ENCODE assay signal across 11 cellular contexts in genomic region chr22:36152819-36153218, GRCh38. TPM values are rescaled to one million over a fixed set of nuclear protein-coding genes. Genes with fewer than 3 reads are reported as not detected.
DNase-seq lines count a peak whose midpoint lies in the region; ATAC-seq and TF ChIP-seq lines count a peak whose summit lies in the region.
"Not testable (repeated sequence)": the region's sequence is repeated elsewhere in the genome, so short reads cannot be mapped to it uniquely, and the experiment has no call there.
"Had no signal": no experiment of that assay in that cellular context is flagged by ENCODE, and none has a peak within 500 bp of the region (broad histone marks: within the 10 kb centered on the region; RNA-seq: fewer than 3 reads in every experiment).

No MANE protein-coding gene starts in this region.

- TF ChIP-seq CTCF in endodermal cell (conservative IDR thresholded peaks at IDR 0.05); spleen (IDR thresholded peaks at IDR 0.05 in 8 of 11, conservative IDR thresholded peaks at IDR 0.05 in 3 of 11); upper lobe of left lung (IDR thresholded peaks at IDR 0.05): not testable (repeated sequence)

- H3K27ac Mint-ChIP-seq in CD4-positive, CD25-positive, alpha-beta regulatory T cell, result peak overlapping the region in 2 of 3 donors; percentile 11 to 99
- H3K27ac Mint-ChIP-seq in T-cell, result peak overlapping the region; percentile 54 to 81
- H3K27ac Mint-ChIP-seq in activated naive CD8-positive, alpha-beta T cell treated with anti-CD3 and anti-CD28 coated beads, Interleukin-2, amount 50 U/mL, for 24 hours, result peak overlapping the region; percentile 4
- not testable (repeated sequence) for H3K27ac Mint-ChIP-seq in endodermal cell
- peak overlapping the region in 4 of 6 donors; percentile 34 to 99 (median 78) for H3K27ac Mint-ChIP-seq in immature natural killer cell

- intact Hi-C loops in spleen (cut with DNase I; ENCODE audit: low total_unique reads), result not testable (repeated sequence)

- H3K27me3 Mint-ChIP-seq in CD4-positive, CD25-positive, alpha-beta regulatory T cell; T-cell; activated naive CD8-positive, alpha-beta T cell treated with anti-CD3 and anti-CD28 coated beads, Interleukin-2, amount 50 U/mL, for 24 hours; endodermal cell (ENCODE audit: insufficient read depth); immature natural killer cell (ENCODE audit: low read depth in 3 of 3): not testable (repeated sequence)

- not testable (repeated sequence) for ATAC-seq in CD4-positive, CD25-positive, alpha-beta regulatory T cell (ENCODE audit: low read depth in 2 of 2); T-cell (replicated peaks in 1 of 4); activated naive CD8-positive, alpha-beta T cell treated with anti-CD3 and anti-CD28 coated beads, Interleukin-2, amount 50 U/mL, for 24 hours; upper lobe of left lung (ENCODE audit: low FRiP score in 2 of 2)

- peak overlapping the region; percentile 42 for H3K27ac ChIP-seq in CD4-positive, CD25-positive, alpha-beta regulatory T cell (ENCODE audit: insufficient read depth, low read length, poor library complexity, severe bottlenecking)
- not testable (repeated sequence) for H3K27ac ChIP-seq in endodermal cell (ENCODE audit: low read depth, low read length)
- H3K27ac ChIP-seq in spleen (peak overlapping the region in 7 of 8 donors; percentile 3 to 96 (median 89)), upper lobe of left lung (peak overlapping the region in 3 of 4 donors; percentile 91 to 95 (median 91))

- not testable (repeated sequence) for H3K9me3 Mint-ChIP-seq in CD4-positive, CD25-positive, alpha-beta regulatory T cell; T-cell; activated naive CD8-positive, alpha-beta T cell treated with anti-CD3 and anti-CD28 coated beads, Interleukin-2, amount 50 U/mL, for 24 hours; immature natural killer cell
- peaks cover 19% of the 10 kb centered on the region for H3K9me3 Mint-ChIP-seq in endodermal cell

- TF ChIP-seq POLR2A in spleen (IDR thresholded peaks at IDR 0.05); upper lobe of left lung (IDR thresholded peaks at IDR 0.05): not testable (repeated sequence)

- POLR2A ChIA-PET in T-cell (lab: Charles Lee), result interaction anchor here in 1 of 2 donors (0.7 to 1.2 kb wide), 2 partner anchors 11 to 18 kb away, joined by 4 read pairs; no protein-coding TSS in a partner anchor

- H3K4me3 ChIP-seq in CD4-positive, CD25-positive, alpha-beta regulatory T cell (ENCODE audit: low read depth, low read length); spleen; upper lobe of left lung: not testable (repeated sequence)
- H3K4me3 ChIP-seq in endodermal cell (ENCODE audit: low read length), result peak overlapping the region; percentile 64

- peaks cover 50% of the 10 kb centered on the region for H3K36me3 ChIP-seq in CD4-positive, CD25-positive, alpha-beta regulatory T cell (ENCODE audit: control insufficient read depth, insufficient read depth, low read length)
- H3K36me3 ChIP-seq in endodermal cell (ENCODE audit: control insufficient read depth, insufficient read depth, low read length), result not testable (repeated sequence)
- peaks cover 0 to 59% (median 22%) of the 10 kb centered on the region in 6 donors for H3K36me3 ChIP-seq in spleen
- H3K36me3 ChIP-seq in upper lobe of left lung, result peaks cover 0 to 18% (median 8%) of the 10 kb centered on the region in 4 donors

- WGBS in endodermal cell (ENCODE audit: insufficient coverage in 1 of 2, insufficient read length in 1 of 2), 2 experiments, result 89 to 94% methylated on average over 3 of the region's 4 CpGs
- WGBS in spleen, 5 donors, result 86 to 94% (median 93%) methylated on average over 4 of the region's 4 CpGs
- WGBS in upper lobe of left lung, 2 donors, result 74 to 83% methylated on average over 4 of the region's 4 CpGs

- peaks cover 53% of the 10 kb centered on the region for H3K4me1 ChIP-seq in CD4-positive, CD25-positive, alpha-beta regulatory T cell (ENCODE audit: control insufficient read depth, insufficient read depth, low read length, poor library complexity, severe bottlenecking)
- H3K4me1 ChIP-seq in endodermal cell (ENCODE audit: control insufficient read depth, insufficient read depth, low read length) (peaks cover 12% of the 10 kb centered on the region), spleen (peaks cover 49 to 100% (median 90%) of the 10 kb centered on the region in 6 donors), upper lobe of left lung (peaks cover 78 to 93% (median 84%) of the 10 kb centered on the region in 4 donors)

- not testable (repeated sequence) for DNase-seq in CD4-positive, CD25-positive, alpha-beta regulatory T cell; T-cell; activated naive CD8-positive, alpha-beta T cell treated with anti-CD3 and anti-CD28 coated beads, Interleukin-2, amount 50 U/mL, for 24 hours; endodermal cell; immature natural killer cell; spleen
- DNase-seq in activated CD8-positive, alpha-beta memory T cell treated with anti-CD3 and anti-CD28 coated beads for 24 hours, result peak; percentile 33
- DNase-seq in upper lobe of left lung, result peak in 1 of 2 donors; percentile 1

- CTCF ChIA-PET in T-cell (lab: Charles Lee), result interaction anchor here in 1 of 2 donors (1.5 to 2.7 kb wide), 2 partner anchors 10 to 25 kb away, joined by 3 to 8 read pairs; no protein-coding TSS in a partner anchor

- not testable (repeated sequence) for H3K27me3 ChIP-seq in CD4-positive, CD25-positive, alpha-beta regulatory T cell (ENCODE audit: control insufficient read depth, insufficient read depth, low read length); endodermal cell (ENCODE audit: control insufficient read depth, insufficient read depth, low read length, poor library complexity, severe bottlenecking); spleen (replicated peaks in 1 of 7); upper lobe of left lung

- peak overlapping the region in 1 of 4 donors; percentile 64 for H3K4me3 Mint-ChIP-seq in CD4-positive, CD25-positive, alpha-beta regulatory T cell
- peak overlapping the region in 1 of 3 donors; percentile 47 for H3K4me3 Mint-ChIP-seq in T-cell
- H3K4me3 Mint-ChIP-seq in activated naive CD8-positive, alpha-beta T cell treated with anti-CD3 and anti-CD28 coated beads, Interleukin-2, amount 50 U/mL, for 24 hours; endodermal cell; immature natural killer cell: not testable (repeated sequence)

- not testable (repeated sequence) for H3K9ac ChIP-seq in endodermal cell (ENCODE audit: extremely low read depth, low read length, poor library complexity, severe bottlenecking)

- TF ChIP-seq EP300 in upper lobe of left lung (IDR thresholded peaks at IDR 0.05), result not testable (repeated sequence)

- peaks cover 35% of the 10 kb centered on the region for H3K36me3 Mint-ChIP-seq in CD4-positive, CD25-positive, alpha-beta regulatory T cell
- H3K36me3 Mint-ChIP-seq in T-cell, result peaks cover 68% of the 10 kb centered on the region
- H3K36me3 Mint-ChIP-seq in activated naive CD8-positive, alpha-beta T cell treated with anti-CD3 and anti-CD28 coated beads, Interleukin-2, amount 50 U/mL, for 24 hours (ENCODE audit: low read depth); endodermal cell (ENCODE audit: low read depth): not testable (repeated sequence)
- H3K36me3 Mint-ChIP-seq in immature natural killer cell, result peaks cover 16 to 40% (median 18%) of the 10 kb centered on the region in 3 donors

- H3K9me3 ChIP-seq in CD4-positive, CD25-positive, alpha-beta regulatory T cell (ENCODE audit: control insufficient read depth in 2 of 2, low read length in 2 of 2); spleen; upper lobe of left lung: not testable (repeated sequence)
- H3K9me3 ChIP-seq in endodermal cell (ENCODE audit: control insufficient read depth, low read length), result peaks cover 25% of the 10 kb centered on the region

- H3K4me1 Mint-ChIP-seq in CD4-positive, CD25-positive, alpha-beta regulatory T cell, result peaks cover 43 to 90% (median 75%) of the 10 kb centered on the region in 4 donors
- H3K4me1 Mint-ChIP-seq in T-cell (peaks cover 89 to 96% (median 92%) of the 10 kb centered on the region in 3 donors), endodermal cell (peaks cover 31% of the 10 kb centered on the region), immature natural killer cell (peaks cover 82 to 84% of the 10 kb centered on the region in 2 donors)
- H3K4me1 Mint-ChIP-seq in activated naive CD8-positive, alpha-beta T cell treated with anti-CD3 and anti-CD28 coated beads, Interleukin-2, amount 50 U/mL, for 24 hours, result peaks cover 77% of the 10 kb centered on the region

RNA-seq across cellular contexts. Expression of gene APOL3, which starts 7.7 kb away (rescaled TPM):
- 177 TPM for total RNA-seq in CD4-positive, CD25-positive, alpha-beta regulatory T cell
- polyA plus RNA-seq in CD4-positive, CD25-positive, alpha-beta regulatory T cell, result 10 to 100 TPM; 62.5 to 75.4 (median 68.1) TPM
- total RNA-seq in T-cell (100 to 1,000 TPM; 152 to 191 (median 167) TPM), endodermal cell (1 to 10 TPM in 1 of 2 donors, under 1 TPM in 1; 0.46 to 1.1 TPM), spleen (100 to 1,000 TPM in 5 of 7 donors, 10 to 100 TPM in 2; 82.7 to 146 (median 119) TPM), upper lobe of left lung (10 to 100 TPM; 40.4 to 88.0 (median 54.5) TPM)
- 0.36 TPM for polyA plus RNA-seq in endodermal cell (2013, experiment 1 of 2)
- 0.46 TPM for polyA plus RNA-seq in endodermal cell (2013, experiment 2 of 2)
- polyA plus RNA-seq in immature natural killer cell (10 to 100 TPM; 32.8 to 83.5 (median 56.3) TPM), spleen (10 to 100 TPM; 32.6 to 88.3 (median 49.9) TPM)
- total RNA-seq: G401 had no signal

RNA-seq across cellular contexts. Expression of gene APOL4, which starts 48.8 kb away (rescaled TPM):
- not detected for total RNA-seq in CD4-positive, CD25-positive, alpha-beta regulatory T cell
- not detected for polyA plus RNA-seq in CD4-positive, CD25-positive, alpha-beta regulatory T cell
- total RNA-seq in T-cell (under 1 TPM in 2 of 5 donors, not detected in 3; 0.22 to 0.72 TPM), endodermal cell (not detected), spleen (10 to 100 TPM in 2 of 7 donors, 1 to 10 TPM in 4, not detected in 1; 2.5 to 14.4 (median 4.9) TPM), upper lobe of left lung (10 to 100 TPM in 3 of 6 donors, 1 to 10 TPM in 3; 5.4 to 24.7 (median 10.2) TPM)
- 0.07 TPM for polyA plus RNA-seq in endodermal cell (2013, experiment 1 of 2)
- 0.17 TPM for polyA plus RNA-seq in endodermal cell (2013, experiment 2 of 2)
- polyA plus RNA-seq in immature natural killer cell (under 1 TPM in 2 of 3 donors, not detected in 1; 0.25 to 0.27 TPM), spleen (1 to 10 TPM; 3.0 to 4.0 (median 3.9) TPM)
- total RNA-seq: B cell, Daoy, G401 had no signal

Comparison
In these comparisons a context has a peak if more than half of its experiments do, and no peak if none do; other contexts are left out.
1. RNA of gene APOL3, which starts 7.7 kb away (total RNA-seq): 177 TPM in CD4-positive, CD25-positive, alpha-beta regulatory T cell (single experiment), 152 to 191 TPM in T-cell, 82.7 to 146 TPM in spleen and 40.4 to 88.0 TPM in upper lobe of left lung; 0.46 to 1.1 TPM in endodermal cell; every median in the first group is over 10 times any median in the second.